1 cellular context compared by ENCODE assay signal in the genomic region with DNA sequence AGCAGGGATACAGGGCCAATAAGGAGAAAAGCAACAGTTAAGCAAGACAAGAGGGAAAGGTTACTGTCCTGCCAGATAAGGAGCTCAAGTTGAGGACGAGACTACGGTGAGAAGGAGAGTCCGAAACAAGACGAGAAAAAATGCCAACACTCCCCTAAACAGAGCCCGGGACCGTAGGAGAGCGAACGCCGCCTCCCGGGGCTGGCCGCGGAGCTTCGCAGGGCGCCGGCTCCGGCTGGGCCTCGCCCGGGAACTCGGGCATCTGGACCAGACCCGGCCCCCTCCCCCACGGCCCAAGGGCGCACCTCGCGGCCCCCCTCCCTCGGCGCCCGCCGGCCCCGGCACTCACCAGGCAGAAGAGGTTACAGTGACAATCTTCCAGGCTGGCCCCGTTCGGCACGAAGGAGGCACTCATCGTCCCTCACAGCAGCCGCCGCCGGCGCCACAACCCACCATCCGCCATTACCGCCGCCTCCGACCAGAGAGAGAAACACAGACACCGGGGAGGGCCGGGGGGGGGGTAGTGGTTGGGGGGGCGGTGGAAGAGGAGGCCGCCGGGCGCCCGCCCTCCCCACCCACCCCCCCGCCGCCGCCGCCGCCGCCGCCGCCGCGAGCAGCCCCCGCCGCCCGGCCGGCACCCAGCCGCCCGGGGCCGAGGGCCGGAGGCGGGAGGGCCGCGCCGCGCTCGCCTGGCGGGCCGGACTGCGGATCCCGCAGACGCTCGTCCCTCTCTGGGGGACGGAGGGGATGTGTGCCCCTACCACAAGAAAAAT.
A peak's percentile ranks its signal among the peaks of the same experiment; 100 is the strongest.
TF ChIP-seq lines count a peak whose summit lies in the region.

MED13 (minus strand) TSS at position 488 of the 773 bp plus-strand sequence; CDS start at position 415, 73 bp downstream.

TF ChIP-seq in HepG2, 621 proteins besides CTCF, POLR2A, EP300 and RAD21 (continued from another document and continues in another):
- peak; percentile 4; the same call in 1 of the 2 replicates for TF ChIP-seq MAX (IDR thresholded peaks at IDR 0.05)
- TF ChIP-seq NFRKB (IDR thresholded peaks at IDR 0.05), result no peak
- no peak for TF ChIP-seq GZF1 (CRISPR knock-in tag; IDR thresholded peaks at IDR 0.05)
- no peak for TF ChIP-seq FOXA1 (IDR thresholded peaks at IDR 0.05)
- no peak for TF ChIP-seq FOXA1 (CRISPR knock-in tag; IDR thresholded peaks at IDR 0.05)
- no peak for TF ChIP-seq XBP1 (CRISPR knock-in tag; IDR thresholded peaks at IDR 0.05)
- no peak; the same call in 1 of the 2 replicates for TF ChIP-seq ZNF740 (CRISPR knock-in tag; IDR thresholded peaks at IDR 0.05)
- TF ChIP-seq, protein P1, sequence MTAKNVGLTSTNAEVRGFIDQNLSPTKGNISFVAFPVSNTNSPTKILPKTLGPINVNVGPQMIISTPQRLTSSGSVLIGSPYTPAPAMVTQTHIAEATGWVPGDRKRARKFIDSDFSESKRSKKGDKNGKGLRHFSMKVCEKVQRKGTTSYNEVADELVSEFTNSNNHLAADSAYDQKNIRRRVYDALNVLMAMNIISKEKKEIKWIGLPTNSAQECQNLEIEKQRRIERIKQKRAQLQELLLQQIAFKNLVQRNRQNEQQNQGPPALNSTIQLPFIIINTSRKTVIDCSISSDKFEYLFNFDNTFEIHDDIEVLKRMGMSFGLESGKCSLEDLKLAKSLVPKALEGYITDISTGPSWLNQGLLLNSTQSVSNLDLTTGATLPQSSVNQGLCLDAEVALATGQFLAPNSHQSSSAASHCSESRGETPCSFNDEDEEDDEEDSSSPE (CRISPR knock-in tag; IDR thresholded peaks at IDR 0.05), result no peak; the same call in 1 of the 2 replicates
- no peak for TF ChIP-seq GLMP (CRISPR knock-in tag; IDR thresholded peaks at IDR 0.05; ENCODE audit: borderline replicate concordance)
- TF ChIP-seq ZNF646 (CRISPR knock-in tag; IDR thresholded peaks at IDR 0.05), result no peak
- TF ChIP-seq CSRNP1 (CRISPR knock-in tag; IDR thresholded peaks at IDR 0.05), result no peak
- no peak for TF ChIP-seq SNAPC4 (CRISPR knock-in tag; IDR thresholded peaks at IDR 0.05)
- TF ChIP-seq, protein P2, sequence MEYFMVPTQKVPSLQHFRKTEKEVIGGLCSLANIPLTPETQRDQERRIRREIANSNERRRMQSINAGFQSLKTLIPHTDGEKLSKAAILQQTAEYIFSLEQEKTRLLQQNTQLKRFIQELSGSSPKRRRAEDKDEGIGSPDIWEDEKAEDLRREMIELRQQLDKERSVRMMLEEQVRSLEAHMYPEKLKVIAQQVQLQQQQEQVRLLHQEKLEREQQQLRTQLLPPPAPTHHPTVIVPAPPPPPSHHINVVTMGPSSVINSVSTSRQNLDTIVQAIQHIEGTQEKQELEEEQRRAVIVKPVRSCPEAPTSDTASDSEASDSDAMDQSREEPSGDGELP (IDR thresholded peaks at IDR 0.05; ENCODE audit: borderline replicate concordance, low read depth), result 0 out of 2 replicates have a peak, but pooled peaks have one; percentile 19
- no peak for TF ChIP-seq ZNF451 (CRISPR knock-in tag; IDR thresholded peaks at IDR 0.05)
- TF ChIP-seq ZNF83 (CRISPR knock-in tag; IDR thresholded peaks at IDR 0.05; ENCODE audit: borderline replicate concordance), result no peak
- TF ChIP-seq NFKBIZ (CRISPR knock-in tag; IDR thresholded peaks at IDR 0.05), result 0 out of 2 replicates have a peak, but pooled peaks have one; percentile 33
- TF ChIP-seq GPN1 (CRISPR knock-in tag; IDR thresholded peaks at IDR 0.05; ENCODE audit: borderline replicate concordance), result no peak
- TF ChIP-seq ZNF768 (CRISPR knock-in tag; IDR thresholded peaks at IDR 0.05), result peak; percentile 38; the same call in 1 of the 2 replicates
- TF ChIP-seq TGIF2 (CRISPR knock-in tag; IDR thresholded peaks at IDR 0.05), result no peak
- TF ChIP-seq ESRRA (CRISPR knock-in tag; IDR thresholded peaks at IDR 0.05; ENCODE audit: low read depth), result no peak
- TF ChIP-seq SRF (IDR thresholded peaks at IDR 0.05; ENCODE audit: low read depth, low read length), result no peak
- TF ChIP-seq FOXM1 (CRISPR knock-in tag; IDR thresholded peaks at IDR 0.05), result no peak
- no peak for TF ChIP-seq ZMYM4 (CRISPR knock-in tag; IDR thresholded peaks at IDR 0.05)
- no peak for TF ChIP-seq PAXIP1 (CRISPR knock-in tag; conservative IDR thresholded peaks at IDR 0.05)
